ENCODE assay signal across 21 cellular contexts in genomic region chr13:30303269-30303668, GRCh38. TPM values are rescaled to one million over a fixed set of nuclear protein-coding genes. Genes with fewer than 3 reads are reported as not detected.
DNase-seq lines count a peak whose midpoint lies in the region; ATAC-seq and TF ChIP-seq lines count a peak whose summit lies in the region.
"Had no signal": no experiment of that assay in that cellular context is flagged by ENCODE, and none has a peak within 500 bp of the region (broad histone marks: within the 10 kb centered on the region; RNA-seq: fewer than 3 reads in every experiment).

No MANE protein-coding gene starts in this region.

- H3K79me2 ChIP-seq in GM23248 (ENCODE audit: insufficient read depth), result peaks cover 81% of the 10 kb centered on the region

- TF ChIP-seq CTCF in A673 (conservative IDR thresholded peaks at IDR 0.05; ENCODE audit: low read depth, low read length) (no peak), Panc1 (IDR thresholded peaks at IDR 0.05) (no peak), mesothelial cell of epicardium (IDR thresholded peaks at IDR 0.05; ENCODE audit: unreplicated experiment) (no peak), heart right ventricle (IDR thresholded peaks at IDR 0.05) (no peak)

- H3K4me3 ChIP-seq in A673 (ENCODE audit: low read depth, low read length, poor library complexity, severe bottlenecking), result no peak overlapping the region
- 0 out of 2 replicates have a peak overlapping the region, but pooled peaks have one; percentile 31 for H3K4me3 ChIP-seq in GM23248
- no peak overlapping the region for H3K4me3 ChIP-seq in Panc1 (ENCODE audit: low read depth in 2 of 2, low read length in 2 of 2)
- no peak overlapping the region for H3K4me3 ChIP-seq in heart right ventricle
- H3K4me3 ChIP-seq: heart left ventricle, left ventricle myocardium inferior, mucosa of descending colon, neural progenitor cell had no signal

- CTCF ChIA-PET in A673 (lab: Charles Lee), result no interaction called here
- CTCF ChIA-PET in Panc1 (lab: Charles Lee), result no interaction called here

- H3K36me3 Mint-ChIP-seq in mesothelial cell of epicardium, result peaks cover 6% of the 10 kb centered on the region

- ATAC-seq in Panc1 (no peak), heart right ventricle (no peak), HG02588 (IDR thresholded peaks at IDR 0.05; ENCODE audit: unreplicated experiment) (no peak)
- ATAC-seq: CD8-positive, alpha-beta T cell; heart left ventricle; mucosa of descending colon had no signal

- H3K9ac ChIP-seq in GM23248, result peak overlapping the region; percentile 21; the same call in 1 of the 2 replicates
- H3K9ac ChIP-seq: neural progenitor cell had no signal

- H3K9me3 ChIP-seq in A673 (ENCODE audit: low read depth, low read length, poor library complexity, severe bottlenecking) (peaks cover 10% of the 10 kb centered on the region), GM23248 (ENCODE audit: low read depth) (no peaks in the 10 kb centered on the region), Panc1 (ENCODE audit: control insufficient read depth, insufficient read depth, low read depth, low read length) (no peaks in the 10 kb centered on the region), heart right ventricle (no peaks in the 10 kb centered on the region)
- H3K9me3 ChIP-seq: heart left ventricle, left ventricle myocardium inferior, mucosa of descending colon had no signal

- BruUV-seq in A673 (replicated peaks; lab: Mats Ljungman, UMichigan) (no TSS peak), Panc1 (replicated peaks; lab: Mats Ljungman, UMichigan) (no TSS peak)

- H3K27me3 Mint-ChIP-seq in mesothelial cell of epicardium (ENCODE audit: low read depth), result no peaks in the 10 kb centered on the region

- H3K36me3 ChIP-seq in A673 (ENCODE audit: insufficient read depth, low read length, poor library complexity, severe bottlenecking), result no peaks in the 10 kb centered on the region
- no peaks in the 10 kb centered on the region for H3K36me3 ChIP-seq in GM23248 (ENCODE audit: low read depth)
- H3K36me3 ChIP-seq in Panc1 (ENCODE audit: control insufficient read depth, insufficient read depth, low read length), result no peaks in the 10 kb centered on the region
- H3K36me3 ChIP-seq in heart right ventricle, result no peaks in the 10 kb centered on the region
- H3K36me3 ChIP-seq: heart left ventricle, left ventricle myocardium inferior, neural progenitor cell had no signal

- intact Hi-C loops in A673 (cut with micrococcal nuclease; ENCODE audit: unreplicated experiment) (no loop called here), Panc1 (cut with micrococcal nuclease; ENCODE audit: unreplicated experiment) (no loop called here), heart right ventricle (cut with DNase I) (loop anchor here in 4 of 10 donors (10.0 kb wide), 2 partner anchors 102 to 312 kb away; partner anchors contain the start of gene USPL1 (in 2 of the 4))

- peaks cover 7% of the 10 kb centered on the region for H3K9me3 Mint-ChIP-seq in mesothelial cell of epicardium
- H3K9me3 Mint-ChIP-seq: CD8-positive, alpha-beta T cell had no signal

- H4K20me1 ChIP-seq in GM23248 (ENCODE audit: insufficient read depth), result no peaks in the 10 kb centered on the region

- DNase-seq in A673 (ENCODE audit: low spot score) (no peak), GM23248 (no peak), Panc1 (ENCODE audit: low read depth, low spot score) (no peak), mesothelial cell of epicardium (ENCODE audit: low spot score in 2 of 2, unreplicated experiment in 2 of 2) (no peak), heart right ventricle (no peak), cerebellum (ENCODE audit: low spot score) (no peak)
- DNase-seq in effector CD4-positive, alpha-beta T cell, result no peak
- DNase-seq: activated CD4-positive, alpha-beta T cell treated with anti-CD3 and anti-CD28 coated beads, Interleukin-2, amount 50 U/mL, for 1 hour; activated CD8-positive, alpha-beta memory T cell treated with anti-CD3 and anti-CD28 coated beads, Interleukin-2, amount 50 U/mL, for 48 hours; activated effector memory CD4-positive, alpha-beta T cell treated with Interleukin-2 at 50 U/mL for 16 hours; CD8-positive, alpha-beta T cell; DMS153; heart left ventricle; left ventricle myocardium inferior; mucosa of descending colon; NCI-H1417 treated with DMSO at 0.1 percent for 48 hours; NCI-H524; SHP77; stimulated activated CD8-positive, alpha-beta memory T cell treated with anti-CD3 and anti-CD28 coated beads, Interleukin-4, amount 100 ng/mL, for 48 hours had no signal

- in situ Hi-C loops in GM23248 (cut with MboI), result no loop called here
- in situ Hi-C loops in Panc1 (cut with HindIII; ENCODE audit: low pct_unique_long_range_greater_than_20kb, low sequenced_read_pairs), result no loop called here

- peak overlapping the region; percentile 72 for H3K4me2 ChIP-seq in GM23248 (ENCODE audit: unreplicated experiment)
- H3K4me2 ChIP-seq: neural progenitor cell had no signal

- peaks cover 50% of the 10 kb centered on the region for H3K4me1 ChIP-seq in A673 (ENCODE audit: insufficient read depth, low read length, poor library complexity, severe bottlenecking)
- peaks cover 74% of the 10 kb centered on the region for H3K4me1 ChIP-seq in GM23248 (ENCODE audit: insufficient read depth)
- H3K4me1 ChIP-seq in Panc1 (ENCODE audit: control insufficient read depth, insufficient read depth, low read length), result peaks cover 27% of the 10 kb centered on the region
- H3K4me1 ChIP-seq in heart right ventricle, result peaks cover 0 to 72% (median 59%) of the 10 kb centered on the region in 9 donors

- POLR2A ChIA-PET in A673 (lab: Charles Lee; ENCODE audit: low non-redundant PET), result no interaction called here
- POLR2A ChIA-PET in Panc1 (lab: Charles Lee), result no interaction called here

- peak overlapping the region; percentile 2 for H3K27ac Mint-ChIP-seq in mesothelial cell of epicardium
- H3K27ac Mint-ChIP-seq: CD8-positive, alpha-beta T cell; neural progenitor cell had no signal

- WGBS in GM23248 (ENCODE audit: low coverage in 1 of 2, low lambda C conversion rate in 2 of 2, missing lambda C conversion rate in 2 of 2), 2 experiments, result 32 to 41% methylated on average over 1 of the region's 1 CpG
- WGBS in heart right ventricle, 2 donors, result 19 to 32% methylated on average over 1 of the region's 1 CpG

- no peak overlapping the region for H2AFZ ChIP-seq in GM23248
- H2AFZ ChIP-seq: neural progenitor cell had no signal

- peaks cover 44% of the 10 kb centered on the region for H3K4me1 Mint-ChIP-seq in mesothelial cell of epicardium

- H3K27ac ChIP-seq in A673 (ENCODE audit: low read depth, low read length, poor library complexity, severe bottlenecking) (peak overlapping the region; percentile 59), GM23248 (peak overlapping the region; percentile 89), Panc1 (ENCODE audit: low read length) (peak overlapping the region; percentile 34; the same call in 1 of the 2 replicates), heart right ventricle (no peak overlapping the region)
- H3K27ac ChIP-seq: heart left ventricle, left ventricle myocardium inferior, neural progenitor cell had no signal

- H3F3A ChIP-seq in GM23248 (ENCODE audit: insufficient read depth), result peaks cover 50% of the 10 kb centered on the region

- H3K4me3 Mint-ChIP-seq in mesothelial cell of epicardium, result no peak overlapping the region
- H3K4me3 Mint-ChIP-seq: CD8-positive, alpha-beta T cell had no signal

- H3K27me3 ChIP-seq in A673 (replicated peaks; ENCODE audit: insufficient read depth, low read depth, low read length, poor library complexity), result no peaks in the 10 kb centered on the region
- no peaks in the 10 kb centered on the region for H3K27me3 ChIP-seq in GM23248 (replicated peaks; ENCODE audit: insufficient read depth)
- no peaks in the 10 kb centered on the region for H3K27me3 ChIP-seq in Panc1 (ENCODE audit: control insufficient read depth, insufficient read depth, low read length)
- H3K27me3 ChIP-seq in heart right ventricle, result no peaks in the 10 kb centered on the region
- H3K27me3 ChIP-seq: heart left ventricle had no signal

- H3K9me2 ChIP-seq in GM23248 (ENCODE audit: insufficient read depth), result no peaks in the 10 kb centered on the region

RNA-seq across cellular contexts. Expression of gene KATNAL1, which starts 4.1 kb away (rescaled TPM):
- total RNA-seq in A673 (2021) (63.0 and 66.5 TPM in 2 replicates), Panc1 (2021; ENCODE audit: unreplicated experiment) (34.3 TPM), mesothelial cell of epicardium (26.0 to 30.5 TPM (median 26.8 TPM) in 3 replicates), heart right ventricle (10 to 100 TPM; 36.0 to 61.9 (median 53.3) TPM), cerebellum (57.0 TPM)
- 25.8 and 34.8 TPM in 2 replicates for total RNA-seq in GM23248 (2014; rRNA removed; shearing (Covaris generic))
- polyA plus RNA-seq in GM23248 (2016; fragmentation: Nextera tagmentation; extraction: Ambion mirVana) (21.5 and 23.1 TPM in 2 replicates), heart right ventricle (1 to 10 TPM; 5.1 to 5.9 TPM)
- polyA plus RNA-seq in Panc1 (2012; ENCODE audit: insufficient read length), result 10.7 TPM

Comparison
In these comparisons a context has a peak if more than half of its experiments do, and no peak if none do; other contexts are left out.
1. H3K27ac ChIP-seq: peak in A673 (single experiment), GM23248 (single experiment) and Panc1 (single experiment); none in heart right ventricle (0 of 10).